Comparison of ENCODE assay signal across 20 cellular contexts in the genomic region with DNA sequence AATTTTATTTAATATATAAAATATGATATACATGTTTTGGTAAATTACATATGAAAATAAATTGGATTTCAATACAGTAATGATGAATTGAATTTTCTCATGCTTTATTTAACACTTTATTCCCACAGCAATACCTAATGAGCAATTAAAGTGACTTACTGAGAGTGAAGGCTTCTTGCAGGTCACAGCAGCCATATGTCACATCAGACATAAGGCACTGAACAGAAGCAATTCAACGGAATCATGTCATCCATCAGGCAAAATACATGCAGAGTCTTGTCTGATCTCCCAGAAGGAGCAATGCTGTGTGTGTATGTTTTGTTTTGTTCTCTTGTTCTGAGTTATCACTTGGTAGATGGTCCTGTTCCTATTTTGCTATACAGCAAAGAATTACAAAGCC. TPM values are rescaled to one million over a fixed set of nuclear protein-coding genes. Genes with fewer than 3 reads are reported as not detected.
DNase-seq lines count a peak whose midpoint lies in the region; ATAC-seq, FAIRE-seq and TF ChIP-seq lines count a peak whose summit lies in the region.
"Had no signal": no experiment of that assay in that cellular context is flagged by ENCODE, and none has a peak within 500 bp of the region (broad histone marks: within the 10 kb centered on the region; RNA-seq: fewer than 3 reads in every experiment).

No MANE protein-coding gene starts in this region.

- no peak for ATAC-seq in GM18505 (IDR thresholded peaks at IDR 0.05; ENCODE audit: unreplicated experiment)
- ATAC-seq: HepG2, Panc1 had no signal

- TF ChIP-seq POLR2A in endothelial cell of umbilical vein (IDR thresholded peaks at IDR 0.05; ENCODE audit: low read depth, low read length) (no peak), GM18505 (IDR thresholded peaks at IDR 0.05; ENCODE audit: borderline replicate concordance, extremely low read depth, insufficient read depth, insufficient read length) (no peak)

- H3K18ac ChIP-seq in neuronal stem cell (ENCODE audit: low read length): no peak overlapping the region

- no peaks in the 10 kb centered on the region for H4K20me1 ChIP-seq in endothelial cell of umbilical vein (replicated peaks; ENCODE audit: control insufficient read depth, extremely low read depth, insufficient read depth, low read length)

- no peak overlapping the region for H2BK12ac ChIP-seq in neuronal stem cell (ENCODE audit: low read length)

- H3K36me3 ChIP-seq in endothelial cell of umbilical vein (ENCODE audit: control insufficient read depth in 2 of 2, extremely low read depth in 1 of 2, insufficient read depth in 2 of 2, low read length in 2 of 2): no peaks in the 10 kb centered on the region
- no peaks in the 10 kb centered on the region for H3K36me3 ChIP-seq in neuronal stem cell (replicated peaks in 1 of 2; ENCODE audit: control insufficient read depth in 2 of 2, insufficient read depth in 2 of 2, low read length in 2 of 2)
- H3K36me3 ChIP-seq: BE2C, SJCRH30 had no signal

- H3K4me3 ChIP-seq in endothelial cell of umbilical vein (replicated peaks in 1 of 3; ENCODE audit: insufficient read depth in 1 of 3, low read depth in 1 of 3, low read length in 3 of 3) (no peak overlapping the region), neuronal stem cell (ENCODE audit: low read length in 2 of 2) (no peak overlapping the region)
- H3K4me3 ChIP-seq: SJCRH30 had no signal

- intact Hi-C loops in endothelial cell of umbilical vein (cut with micrococcal nuclease): no loop called here

- H3K9ac ChIP-seq in endothelial cell of umbilical vein (replicated peaks; ENCODE audit: extremely low read depth, insufficient read depth, low read length): no peak overlapping the region
- no peak overlapping the region for H3K9ac ChIP-seq in neuronal stem cell (ENCODE audit: low read depth, low read length, poor library complexity)

- H3K79me2 ChIP-seq in endothelial cell of umbilical vein (ENCODE audit: control insufficient read depth, insufficient read depth, low read length): no peaks in the 10 kb centered on the region

- no peak overlapping the region for H3K14ac ChIP-seq in neuronal stem cell (ENCODE audit: low read length)

- POLR2A ChIA-PET in endothelial cell of umbilical vein (lab: Charles Lee): no interaction called here

- no peak overlapping the region for H4K8ac ChIP-seq in neuronal stem cell (ENCODE audit: low read depth, low read length)

- H4K91ac ChIP-seq in neuronal stem cell (ENCODE audit: low read depth, low read length, poor library complexity): no peak overlapping the region

- no TSS peak for BruUV-seq in endothelial cell of umbilical vein (replicated peaks; lab: Mats Ljungman, UMichigan)

- no peak overlapping the region for H2BK120ac ChIP-seq in neuronal stem cell (ENCODE audit: low read depth, low read length)

- H3K27ac ChIP-seq in endothelial cell of umbilical vein (ENCODE audit: insufficient read depth, low read depth, low read length) (no peak overlapping the region), neuronal stem cell (replicated peaks; ENCODE audit: low read length) (no peak overlapping the region)
- H3K27ac ChIP-seq: HL-60, SJCRH30 had no signal

- CTCF ChIA-PET in endothelial cell of umbilical vein (lab: Charles Lee): interaction anchor here (1.3 kb wide), 1 partner anchor 167 kb away, joined by 4 read pairs; no protein-coding TSS in a partner anchor

- peaks cover 2 to 4% of the 10 kb centered on the region in 2 experiments for H3K27me3 ChIP-seq in endothelial cell of umbilical vein (ENCODE audit: control insufficient read depth in 2 of 2, insufficient read depth in 2 of 2, low read length in 2 of 2)
- no peaks in the 10 kb centered on the region for H3K27me3 ChIP-seq in neuronal stem cell (ENCODE audit: control insufficient read depth in 3 of 3, insufficient read depth in 3 of 3, low read depth in 1 of 3, low read length in 3 of 3)
- H3K27me3 ChIP-seq: BE2C, SJCRH30 had no signal

- no peak overlapping the region for H3K23ac ChIP-seq in neuronal stem cell (ENCODE audit: low read depth, low read length, poor library complexity)

- FAIRE-seq in endothelial cell of umbilical vein (lab: Jason Lieb, UNC): peak; percentile 21
- FAIRE-seq: D721Med, HepG2 had no signal

- TF ChIP-seq CTCF in endothelial cell of umbilical vein (IDR thresholded peaks at IDR 0.05; ENCODE audit: extremely low read depth in 1 of 2, insufficient read depth in 1 of 2, low read depth in 1 of 2, low read length in 2 of 2): no peak

- H3K4me1 ChIP-seq in endothelial cell of umbilical vein (ENCODE audit: control insufficient read depth, extremely low read depth, insufficient read depth, low read length) (no peaks in the 10 kb centered on the region), neuronal stem cell (ENCODE audit: control insufficient read depth in 2 of 2, insufficient read depth in 1 of 2, low read depth in 1 of 2, low read length in 2 of 2) (peaks cover 1 to 11% of the 10 kb centered on the region in 2 donors)
- H3K4me1 ChIP-seq: BE2C, SJCRH30 had no signal

- peak; percentile 65 for DNase-seq in NCI-H1694 (lab: John Stamatoyannopoulos, UW)
- peak; percentile 22 for DNase-seq in NCI-H69 (lab: John Stamatoyannopoulos, UW)
- DNase-seq in endothelial cell of umbilical vein (ENCODE audit: low read depth, low spot score): no peak
- DNase-seq in neuronal stem cell (ENCODE audit: low spot score): no peak
- DNase-seq in HuH-7.5 (ENCODE audit: low spot score): no peak
- DNase-seq in hippocampal formation (lab: John Stamatoyannopoulos, UW): no peak
- DNase-seq: BE2C, DMS79, H7, KG1, NCI-H1092 treated with DMSO at 0.1 percent for 48 hours, NCI-H1436 treated with DMSO at 0.1 percent for 48 hours, NCI-H2081, NCI-H446, SJCRH30 had no signal

- H3K4me2 ChIP-seq in endothelial cell of umbilical vein (ENCODE audit: insufficient read depth, low read length) (no peak overlapping the region), neuronal stem cell (ENCODE audit: insufficient read depth, low read length, poor library complexity, severe bottlenecking) (no peak overlapping the region)

- no peaks in the 10 kb centered on the region for H3K9me3 ChIP-seq in endothelial cell of umbilical vein (replicated peaks; ENCODE audit: control insufficient read depth, insufficient read depth, low read length)
- H3K9me3 ChIP-seq in neuronal stem cell (replicated peaks in 1 of 2; ENCODE audit: control insufficient read depth in 2 of 2, insufficient read depth in 1 of 2, low read depth in 1 of 2, low read length in 2 of 2): no peaks in the 10 kb centered on the region
- H3K9me3 ChIP-seq: BE2C, SJCRH30 had no signal

- no peak overlapping the region for H2AK5ac ChIP-seq in neuronal stem cell (ENCODE audit: low read depth, low read length)

- dilution Hi-C loops in endothelial cell of umbilical vein (cut with MboI; ENCODE audit: extremely low pct_ligation_motif_present, low sequenced_read_pairs): no loop called here

- H2BK15ac ChIP-seq in neuronal stem cell (ENCODE audit: low read length): no peak overlapping the region

- H3K9me1 ChIP-seq in endothelial cell of umbilical vein (replicated peaks; ENCODE audit: control insufficient read depth, extremely low read depth, insufficient read depth, low read length): no peaks in the 10 kb centered on the region

- WGBS in neuronal stem cell (ENCODE audit: extremely low coverage in 2 of 2, insufficient read length in 2 of 2, insufficient replicate concordance in 1 of 2), 2 donors: no CpG with 5 or more reads among the region's 1 CpG

- H2AFZ ChIP-seq in endothelial cell of umbilical vein (ENCODE audit: low read depth, low read length): no peak overlapping the region
- peak overlapping the region; percentile 55 for H2AFZ ChIP-seq in neuronal stem cell (ENCODE audit: low read length)

- H3K79me1 ChIP-seq in neuronal stem cell (ENCODE audit: low read depth, low read length): no peaks in the 10 kb centered on the region

- H2BK5ac ChIP-seq in neuronal stem cell (ENCODE audit: low read length): no peak overlapping the region

- no peak overlapping the region for H3K4ac ChIP-seq in neuronal stem cell (ENCODE audit: low read length)

TF ChIP-seq in endothelial cell of umbilical vein, 7 proteins besides CTCF, POLR2A, EP300 and RAD21:
- TF ChIP-seq JUN (IDR thresholded peaks at IDR 0.05; ENCODE audit: borderline replicate concordance, insufficient read depth, insufficient read length, low read depth) (no peak), EZH2 (IDR thresholded peaks at IDR 0.05; ENCODE audit: borderline replicate concordance, low read depth, low read length, severe bottlenecking) (no peak), FOS (IDR thresholded peaks at IDR 0.05; ENCODE audit: borderline replicate concordance, insufficient read depth, low read length) (no peak), POLR2AphosphoS5 (IDR thresholded peaks at IDR 0.05; ENCODE audit: insufficient read depth, low read depth, low read length) (no peak), MYC (IDR thresholded peaks at IDR 0.05; ENCODE audit: low read depth, low read length) (no peak), GATA2 (IDR thresholded peaks at IDR 0.05; ENCODE audit: insufficient read depth, insufficient read length, low read depth, low read length) (no peak)
- TF ChIP-seq, protein P1, sequence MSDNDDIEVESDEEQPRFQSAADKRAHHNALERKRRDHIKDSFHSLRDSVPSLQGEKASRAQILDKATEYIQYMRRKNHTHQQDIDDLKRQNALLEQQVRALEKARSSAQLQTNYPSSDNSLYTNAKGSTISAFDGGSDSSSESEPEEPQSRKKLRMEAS (IDR thresholded peaks at IDR 0.05; ENCODE audit: insufficient read depth, insufficient read length): no peak
TF ChIP-seq in endothelial cell of umbilical vein: peak in this region for 0.

RNA-seq across cellular contexts. Expression of a gene that starts 6.5 kb away (rescaled TPM):
- total RNA-seq in endothelial cell of umbilical vein: 22.7 and 23.6 TPM in 2 replicates
- 5.0 and 7.5 TPM in 2 replicates for polyA plus RNA-seq in endothelial cell of umbilical vein
- 12.2 and 13.1 TPM in 2 replicates for polyA plus RNA-seq in endothelial cell of umbilical vein (2011; cell fraction: cytosol; rRNA removed)
- 7.4 and 10.8 TPM in 2 replicates for polyA plus RNA-seq in endothelial cell of umbilical vein (2011; cell fraction: nucleus; rRNA removed)
- 18.4 and 22.3 TPM in 2 replicates for polyA plus RNA-seq in endothelial cell of umbilical vein (2012)
- polyA minus RNA-seq in endothelial cell of umbilical vein: 3.8 and 4.5 TPM in 2 replicates
- polyA minus RNA-seq in endothelial cell of umbilical vein (2011; cell fraction: cytosol; rRNA and poly(A)+ RNA removed): 7.7 TPM
- 12.5 and 12.7 TPM in 2 replicates for polyA minus RNA-seq in endothelial cell of umbilical vein (2011; cell fraction: nucleus; rRNA and poly(A)+ RNA removed)
- 46.9 TPM for polyA plus RNA-seq in neuronal stem cell (2013, experiment 1 of 2)
- polyA plus RNA-seq in neuronal stem cell (2013, experiment 2 of 2): 50.0 TPM

Comparison
In these comparisons a context has a peak if more than half of its experiments do, and no peak if none do; other contexts are left out.
1. DNase-seq: peak in NCI-H1694 (single experiment) and NCI-H69 (single experiment); none in endothelial cell of umbilical vein (single experiment), neuronal stem cell (single experiment), HuH-7.5 (single experiment) and hippocampal formation (0 of 2).